ENCODE assay signal across 8 cellular contexts in genomic region chr19:39846176-39846677, GRCh38. TPM values are rescaled to one million over a fixed set of nuclear protein-coding genes. Genes with fewer than 3 reads are reported as not detected.
DNase-seq lines count a peak whose midpoint lies in the region; FAIRE-seq and TF ChIP-seq lines count a peak whose summit lies in the region.

Gene FBL, minus strand, starts transcription at chr19:39846379. Its CDS starts 79 bp downstream, at chr19:39846300.

- FAIRE-seq in frontal cortex (lab: Jason Lieb, UNC), result no peak

- CTCF ChIA-PET in HEK293T (lab: Yijun Ruan, JAX), result interaction anchor here (0.5 to 1.4 kb wide), 2 partner anchors 22 to 54 kb away, joined by 3 read pairs; no protein-coding TSS in a partner anchor
- CTCF ChIA-PET in activated naive CD4-positive, alpha-beta T cell treated with anti-CD3 and anti-CD28 coated beads for 36 hours (lab: Charles Lee), result interaction anchor here (1.4 to 5.9 kb wide), 5 partner anchors 13 to 295 kb away, joined by 4 to 31 read pairs (median 13); partner anchors contain the start of genes DYRK1B and PSMC4

- H3K4me3 Mint-ChIP-seq in activated naive CD4-positive, alpha-beta T cell treated with anti-CD3 and anti-CD28 coated beads for 36 hours, result peak within 1 kb of the TSS; percentile 91

- H3K9me3 Mint-ChIP-seq in activated naive CD4-positive, alpha-beta T cell treated with anti-CD3 and anti-CD28 coated beads for 36 hours, result no peaks in the 10 kb centered on the region

- peaks cover 26% of the 10 kb centered on the region for H3K36me3 Mint-ChIP-seq in activated naive CD4-positive, alpha-beta T cell treated with anti-CD3 and anti-CD28 coated beads for 36 hours (ENCODE audit: low read depth)

- H3K27ac Mint-ChIP-seq in activated naive CD4-positive, alpha-beta T cell treated with anti-CD3 and anti-CD28 coated beads for 36 hours, result peak within 1 kb of the TSS; percentile 88

- peaks cover 38% of the 10 kb centered on the region for H3K4me1 Mint-ChIP-seq in activated naive CD4-positive, alpha-beta T cell treated with anti-CD3 and anti-CD28 coated beads for 36 hours (ENCODE audit: low read depth)

- DNase-seq in GF-D8 (lab: John Stamatoyannopoulos, UW), result peak; percentile 80
- peak; percentile 98 for DNase-seq in HEK293T (ENCODE audit: extremely low spot score)
- peak; percentile 95 for DNase-seq in MV-4-11 (lab: John Stamatoyannopoulos, UW)
- DNase-seq in SK-N-DZ (ENCODE audit: low spot score), result peak; percentile 89
- DNase-seq in activated naive CD4-positive, alpha-beta T cell treated with anti-CD3 and anti-CD28 coated beads for 36 hours, result peak; percentile 98
- peak; percentile 94 to 98 for DNase-seq in frontal cortex (ENCODE audit: low spot score in 2 of 2)
- DNase-seq in non-pigmented ciliary epithelial cell (ENCODE audit: low read depth), result peak; percentile 51
- DNase-seq in superior temporal gyrus (ENCODE audit: extremely low spot score), result peak; percentile 95

- intact Hi-C loops in activated naive CD4-positive, alpha-beta T cell treated with anti-CD3 and anti-CD28 coated beads for 36 hours (cut with micrococcal nuclease), result loop anchor here (1.0 to 10.0 kb wide), 4 partner anchors 12 to 401 kb away; partner anchors contain the start of genes DYRK1B, EID2 and SUPT5H

- H3K27me3 Mint-ChIP-seq in activated naive CD4-positive, alpha-beta T cell treated with anti-CD3 and anti-CD28 coated beads for 36 hours (ENCODE audit: low read depth), result no peaks in the 10 kb centered on the region

- POLR2A ChIA-PET in HEK293T (lab: Yijun Ruan, JAX), result interaction anchor here (1.0 to 3.6 kb wide), 12 partner anchors 8 to 314 kb away, joined by 3 to 27 read pairs (median 4); partner anchors contain the start of genes DYRK1B, EID2B and PSMC4

TF ChIP-seq in HEK293T, 16 proteins besides CTCF, POLR2A, EP300 and RAD21:
- no peak for TF ChIP-seq HDGF (IDR thresholded peaks at IDR 0.05; ENCODE audit: borderline replicate concordance)
- TF ChIP-seq ZNF384 (IDR thresholded peaks at IDR 0.05), result no peak
- 0 out of 2 replicates have a peak, but pooled peaks have one; percentile 19 for TF ChIP-seq TARDBP (IDR thresholded peaks at IDR 0.05)
- TF ChIP-seq L3MBTL2 (conservative IDR thresholded peaks at IDR 0.05), result peak; percentile 61
- TF ChIP-seq LEF1 (IDR thresholded peaks at IDR 0.05; ENCODE audit: borderline replicate concordance), result no peak
- no peak for TF ChIP-seq ARNT (IDR thresholded peaks at IDR 0.05)

RNA-seq across cellular contexts. Expression of gene FBL, which starts in this region (rescaled TPM):
- polyA plus RNA-seq in SK-N-DZ (2014; cell fraction: cytosol; rRNA removed), result 434 and 468 TPM in 2 replicates
- 167 and 185 TPM in 2 replicates for polyA plus RNA-seq in SK-N-DZ (2014; cell fraction: nucleus; rRNA removed)
- 100 to 1,000 TPM; 742 to 785 TPM for total RNA-seq in activated naive CD4-positive, alpha-beta T cell treated with anti-CD3 and anti-CD28 coated beads for 36 hours
- total RNA-seq in frontal cortex, result 295 TPM

Comparison
In these comparisons a context has a peak if more than half of its experiments do, and no peak if none do; other contexts are left out.
1. Peak in every context shown above with its lines: DNase-seq.